In genomic region chr12:75628511-75628910, GRCh38 we compare ENCODE assay signal across 1 cellular context.
TF ChIP-seq lines count a peak whose summit lies in the region.

No MANE protein-coding gene starts in this region.

TF ChIP-seq in GM23338, 12 proteins besides CTCF, POLR2A, EP300 and RAD21 (continued from another document):
- TF ChIP-seq REST (IDR thresholded peaks at IDR 0.05; ENCODE audit: unreplicated experiment) (no peak), STAT1 (IDR thresholded peaks at IDR 0.05; ENCODE audit: unreplicated experiment) (no peak), ETS1 (IDR thresholded peaks at IDR 0.05) (no peak), NANOG (IDR thresholded peaks at IDR 0.05; ENCODE audit: borderline replicate concordance) (no peak), JUNB (IDR thresholded peaks at IDR 0.05; ENCODE audit: unreplicated experiment) (no peak), EZH2 (IDR thresholded peaks at IDR 0.05; ENCODE audit: low read depth, unreplicated experiment) (no peak), EZH2phosphoT487 (IDR thresholded peaks at IDR 0.05; ENCODE audit: unreplicated experiment) (no peak), POLR2AphosphoS5 (IDR thresholded peaks at IDR 0.05; ENCODE audit: low read depth) (no peak), ZNF331 (CRISPR knock-in tag; IDR thresholded peaks at IDR 0.05; ENCODE audit: low read depth) (no peak)
- TF ChIP-seq, protein P1, sequence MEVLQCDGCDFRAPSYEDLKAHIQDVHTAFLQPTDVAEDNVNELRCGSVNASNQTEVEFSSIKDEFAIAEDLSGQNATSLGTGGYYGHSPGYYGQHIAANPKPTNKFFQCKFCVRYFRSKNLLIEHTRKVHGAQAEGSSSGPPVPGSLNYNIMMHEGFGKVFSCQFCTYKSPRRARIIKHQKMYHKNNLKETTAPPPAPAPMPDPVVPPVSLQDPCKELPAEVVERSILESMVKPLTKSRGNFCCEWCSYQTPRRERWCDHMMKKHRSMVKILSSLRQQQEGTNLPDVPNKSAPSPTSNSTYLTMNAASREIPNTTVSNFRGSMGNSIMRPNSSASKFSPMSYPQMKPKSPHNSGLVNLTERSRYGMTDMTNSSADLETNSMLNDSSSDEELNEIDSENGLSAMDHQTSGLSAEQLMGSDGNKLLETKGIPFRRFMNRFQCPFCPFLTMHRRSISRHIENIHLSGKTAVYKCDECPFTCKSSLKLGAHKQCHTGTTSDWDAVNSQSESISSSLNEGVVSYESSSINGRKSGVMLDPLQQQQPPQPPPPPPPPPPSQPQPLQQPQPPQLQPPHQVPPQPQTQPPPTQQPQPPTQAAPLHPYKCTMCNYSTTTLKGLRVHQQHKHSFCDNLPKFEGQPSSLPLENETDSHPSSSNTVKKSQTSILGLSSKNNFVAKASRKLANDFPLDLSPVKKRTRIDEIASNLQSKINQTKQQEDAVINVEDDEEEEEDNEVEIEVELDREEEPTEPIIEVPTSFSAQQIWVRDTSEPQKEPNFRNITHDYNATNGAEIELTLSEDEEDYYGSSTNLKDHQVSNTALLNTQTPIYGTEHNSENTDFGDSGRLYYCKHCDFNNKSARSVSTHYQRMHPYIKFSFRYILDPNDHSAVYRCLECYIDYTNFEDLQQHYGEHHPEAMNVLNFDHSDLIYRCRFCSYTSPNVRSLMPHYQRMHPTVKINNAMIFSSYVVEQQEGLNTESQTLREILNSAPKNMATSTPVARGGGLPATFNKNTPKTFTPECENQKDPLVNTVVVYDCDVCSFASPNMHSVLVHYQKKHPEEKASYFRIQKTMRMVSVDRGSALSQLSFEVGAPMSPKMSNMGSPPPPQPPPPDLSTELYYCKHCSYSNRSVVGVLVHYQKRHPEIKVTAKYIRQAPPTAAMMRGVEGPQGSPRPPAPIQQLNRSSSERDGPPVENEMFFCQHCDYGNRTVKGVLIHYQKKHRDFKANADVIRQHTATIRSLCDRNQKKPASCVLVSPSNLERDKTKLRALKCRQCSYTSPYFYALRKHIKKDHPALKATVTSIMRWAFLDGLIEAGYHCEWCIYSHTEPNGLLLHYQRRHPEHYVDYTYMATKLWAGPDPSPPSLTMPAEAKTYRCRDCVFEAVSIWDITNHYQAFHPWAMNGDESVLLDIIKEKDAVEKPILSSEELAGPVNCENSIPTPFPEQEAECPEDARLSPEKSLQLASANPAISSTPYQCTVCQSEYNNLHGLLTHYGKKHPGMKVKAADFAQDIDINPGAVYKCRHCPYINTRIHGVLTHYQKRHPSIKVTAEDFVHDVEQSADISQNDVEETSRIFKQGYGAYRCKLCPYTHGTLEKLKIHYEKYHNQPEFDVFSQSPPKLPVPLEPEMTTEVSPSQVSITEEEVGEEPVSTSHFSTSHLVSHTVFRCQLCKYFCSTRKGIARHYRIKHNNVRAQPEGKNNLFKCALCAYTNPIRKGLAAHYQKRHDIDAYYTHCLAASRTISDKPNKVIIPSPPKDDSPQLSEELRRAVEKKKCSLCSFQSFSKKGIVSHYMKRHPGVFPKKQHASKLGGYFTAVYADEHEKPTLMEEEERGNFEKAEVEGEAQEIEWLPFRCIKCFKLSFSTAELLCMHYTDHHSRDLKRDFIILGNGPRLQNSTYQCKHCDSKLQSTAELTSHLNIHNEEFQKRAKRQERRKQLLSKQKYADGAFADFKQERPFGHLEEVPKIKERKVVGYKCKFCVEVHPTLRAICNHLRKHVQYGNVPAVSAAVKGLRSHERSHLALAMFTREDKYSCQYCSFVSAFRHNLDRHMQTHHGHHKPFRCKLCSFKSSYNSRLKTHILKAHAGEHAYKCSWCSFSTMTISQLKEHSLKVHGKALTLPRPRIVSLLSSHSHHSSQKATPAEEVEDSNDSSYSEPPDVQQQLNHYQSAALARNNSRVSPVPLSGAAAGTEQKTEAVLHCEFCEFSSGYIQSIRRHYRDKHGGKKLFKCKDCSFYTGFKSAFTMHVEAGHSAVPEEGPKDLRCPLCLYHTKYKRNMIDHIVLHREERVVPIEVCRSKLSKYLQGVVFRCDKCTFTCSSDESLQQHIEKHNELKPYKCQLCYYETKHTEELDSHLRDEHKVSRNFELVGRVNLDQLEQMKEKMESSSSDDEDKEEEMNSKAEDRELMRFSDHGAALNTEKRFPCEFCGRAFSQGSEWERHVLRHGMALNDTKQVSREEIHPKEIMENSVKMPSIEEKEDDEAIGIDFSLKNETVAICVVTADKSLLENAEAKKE (CRISPR knock-in tag; IDR thresholded peaks at IDR 0.05), result no peak
